ENCODE assay signal across 8 cellular contexts in genomic region chr16:55701442-55702319, GRCh38. TPM values are rescaled to one million over a fixed set of nuclear protein-coding genes. Genes with fewer than 3 reads are reported as not detected.
DNase-seq lines count a peak whose midpoint lies in the region; ATAC-seq, FAIRE-seq and TF ChIP-seq lines count a peak whose summit lies in the region.

No MANE protein-coding gene starts in this region.

- FAIRE-seq in A549 (lab: Jason Lieb, UNC): no peak

- ATAC-seq in A549: peak; percentile 70 to 92; a peak in 5 of 6 replicates
- peak; percentile 66 for ATAC-seq in HG02798 (IDR thresholded peaks at IDR 0.05; ENCODE audit: poor library complexity, unreplicated experiment)
- peak; percentile 21 to 62 for ATAC-seq in activated T-cell treated with anti-CD3 and anti-CD28 coated beads, Interleukin-2, amount 50 U/mL, for 4 hours
- peak; percentile 70 for ATAC-seq in sciatic nerve

- H3K4me1 ChIP-seq in A549 (no peaks in the 10 kb centered on the region), cardiac muscle cell (ENCODE audit: low read depth) (peaks cover 17% of the 10 kb centered on the region)

- peaks cover 9% of the 10 kb centered on the region for H3K27me3 Mint-ChIP-seq in activated T-cell treated with anti-CD3 and anti-CD28 coated beads, Interleukin-2, amount 50 U/mL, for 4 hours (ENCODE audit: low read depth)

- H3K4me3 ChIP-seq in A549: no peak overlapping the region
- no peak overlapping the region for H3K4me3 ChIP-seq in cardiac muscle cell

- peak; percentile 61 for TF ChIP-seq CTCF in A549 (IDR thresholded peaks at IDR 0.05)
- TF ChIP-seq CTCF in GM12874 (IDR thresholded peaks at IDR 0.05; ENCODE audit: insufficient read depth, low read depth, low read length): peak; percentile 70
- TF ChIP-seq CTCF in cardiac muscle cell (IDR thresholded peaks at IDR 0.05; ENCODE audit: low read depth, low read length): peak; percentile 53

- TF ChIP-seq POLR2A in A549 (IDR thresholded peaks at IDR 0.05; ENCODE audit: low read length): no peak

- H3K9me3 Mint-ChIP-seq in activated T-cell treated with anti-CD3 and anti-CD28 coated beads, Interleukin-2, amount 50 U/mL, for 4 hours: no peaks in the 10 kb centered on the region

- no peaks in the 10 kb centered on the region for H3K36me3 Mint-ChIP-seq in activated T-cell treated with anti-CD3 and anti-CD28 coated beads, Interleukin-2, amount 50 U/mL, for 4 hours (ENCODE audit: insufficient read depth)

- DNase-seq in A549 (ENCODE audit: low read depth in 1 of 2, low spot score in 1 of 2): peak; percentile 46 to 47
- DNase-seq in NCI-H2171 treated with DMSO at 0.1 percent for 48 hours (lab: John Stamatoyannopoulos, UW): peak; percentile 38
- DNase-seq in activated T-cell treated with anti-CD3 and anti-CD28 coated beads, Interleukin-2, amount 50 U/mL, for 4 hours: no peak
- DNase-seq in cardiac muscle cell (ENCODE audit: low read depth in 1 of 2, low spot score in 1 of 2): peak; percentile 54 to 65
- DNase-seq in sciatic nerve (ENCODE audit: low spot score): peak; percentile 78
- DNase-seq in cortex of kidney (lab: John Stamatoyannopoulos, UW): no peak

- H3K27ac ChIP-seq in A549: no peak overlapping the region
- no peak overlapping the region for H3K27ac ChIP-seq in cardiac muscle cell

- no peaks in the 10 kb centered on the region for H3K36me3 ChIP-seq in cardiac muscle cell

- WGBS in A549 (ENCODE audit: missing lambda C conversion rate): 36% methylated on average over 9 of the region's 9 CpGs

- H3K27me3 ChIP-seq in cardiac muscle cell: peaks cover 41% of the 10 kb centered on the region

- peaks cover 2% of the 10 kb centered on the region for H3K4me1 Mint-ChIP-seq in activated T-cell treated with anti-CD3 and anti-CD28 coated beads, Interleukin-2, amount 50 U/mL, for 4 hours (ENCODE audit: low read depth)

- intact Hi-C loops in sciatic nerve (cut with DNase I): loop anchor here (5.0 kb wide), 1 partner anchor 239 kb away; no protein-coding TSS in a partner anchor

- H3K9me3 ChIP-seq in A549 (no peaks in the 10 kb centered on the region), cardiac muscle cell (ENCODE audit: low read depth) (no peaks in the 10 kb centered on the region)

- no peak overlapping the region for H3K4me3 Mint-ChIP-seq in activated T-cell treated with anti-CD3 and anti-CD28 coated beads, Interleukin-2, amount 50 U/mL, for 4 hours

- CTCF ChIA-PET in A549 (lab: Yijun Ruan, JAX): interaction anchor here (0.7 to 26.4 kb wide), 26 partner anchors 9 to 250 kb away, joined by 3 to 554 read pairs (median 4); no protein-coding TSS in a partner anchor

- no peak for TF ChIP-seq EP300 in A549 (IDR thresholded peaks at IDR 0.05)

- POLR2A ChIA-PET in A549 (lab: Yijun Ruan, JAX): interaction anchor here (0.7 kb wide), 1 partner anchor 41 kb away, joined by 7 read pairs; no protein-coding TSS in a partner anchor

- no peak overlapping the region for H3K4me2 ChIP-seq in A549

- peak; percentile 60 to 74 for TF ChIP-seq RAD21 in A549 (conservative IDR thresholded peaks at IDR 0.05 in 1 of 2, IDR thresholded peaks at IDR 0.05 in 1 of 2)

TF ChIP-seq in A549, 52 proteins besides CTCF, POLR2A, EP300 and RAD21:
- TF ChIP-seq TP53 (CRISPR knock-in tag; IDR thresholded peaks at IDR 0.05): no peak
- TF ChIP-seq SMC3 (IDR thresholded peaks at IDR 0.05): peak; percentile 81
- TF ChIP-seq TFCP2L1 (CRISPR knock-in tag; IDR thresholded peaks at IDR 0.05): no peak
- TF ChIP-seq USF2 (IDR thresholded peaks at IDR 0.05): no peak
- TF ChIP-seq RCOR1 (IDR thresholded peaks at IDR 0.05; ENCODE audit: low read depth, low read length): no peak
- TF ChIP-seq RNF2 (IDR thresholded peaks at IDR 0.05; ENCODE audit: borderline replicate concordance, low read depth): no peak

RNA-seq across cellular contexts. Expression of gene SLC6A2, which starts 45.9 kb away (rescaled TPM):
- polyA plus RNA-seq in A549 (2011; rRNA removed) (not detected in 2 replicates), A549 (2017; fragmentation: RNase III; extraction: RNeasy Plus Mini Kit Qiagen cat#74134 plus additional on column Dnase treatment) (not detected in 3 replicates), cardiac muscle cell (1.9 and 3.4 TPM in 2 replicates)
- not detected in 2 replicates for polyA plus RNA-seq in A549 (2012; cell fraction: cytosol; rRNA removed)
- 0.05 TPM in 1 of 2 replicates, not detected in the other for polyA plus RNA-seq in A549 (2012; cell fraction: nucleus; rRNA removed)
- polyA minus RNA-seq in A549 (2011; rRNA and poly(A)+ RNA removed): not detected in 2 replicates
- total RNA-seq in activated T-cell treated with anti-CD3 and anti-CD28 coated beads, Interleukin-2, amount 50 U/mL, for 4 hours: not detected
- total RNA-seq in cardiac muscle cell (1.3 and 3.4 TPM in 2 replicates), sciatic nerve (1.1 TPM)

Comparison
In these comparisons a context has a peak if more than half of its experiments do, and no peak if none do; other contexts are left out.
1. DNase-seq: peak in A549 (2 of 2), NCI-H2171 treated with DMSO at 0.1 percent for 48 hours (single experiment), cardiac muscle cell (2 of 2) and sciatic nerve (single experiment); none in activated T-cell treated with anti-CD3 and anti-CD28 coated beads, Interleukin-2, amount 50 U/mL, for 4 hours (single experiment) and cortex of kidney (single experiment).
2. Peak in every context shown above with its lines, with median percentiles within 50 percentile points of each other: ATAC-seq and CTCF ChIP-seq.